ENCODE assay signal across 15 cellular contexts in the genomic region with DNA sequence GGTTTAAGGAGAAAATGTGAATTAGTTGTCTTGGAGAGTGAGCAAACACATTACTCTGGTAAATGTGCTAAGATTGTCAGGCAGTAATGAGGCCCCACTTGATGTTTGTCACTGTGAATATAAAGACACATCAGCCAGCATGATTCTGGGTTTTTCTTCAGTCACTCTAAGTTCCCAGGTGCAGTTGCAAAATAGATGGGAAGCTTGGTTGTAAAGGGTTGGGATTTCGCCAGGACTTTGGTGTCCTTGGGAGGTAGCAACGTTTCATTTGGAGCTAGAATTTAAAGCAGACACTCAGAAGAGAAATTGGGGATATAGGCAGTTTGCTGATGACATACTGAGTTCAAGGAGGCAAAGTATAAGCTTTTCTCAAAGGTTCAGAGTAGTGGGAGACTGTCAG.
DNase-seq lines count a peak whose midpoint lies in the region; ATAC-seq and TF ChIP-seq lines count a peak whose summit lies in the region.
"Had no signal": no experiment of that assay in that cellular context is flagged by ENCODE, and none has a peak within 500 bp of the region (broad histone marks: within the 10 kb centered on the region; RNA-seq: fewer than 3 reads in every experiment).

No MANE protein-coding gene starts in this region.

- H3K4me1 ChIP-seq in adipocyte (ENCODE audit: control insufficient read depth, insufficient read depth, low read length) (peaks cover 22% of the 10 kb centered on the region), gastrocnemius medialis (peaks cover 70 to 85% of the 10 kb centered on the region in 2 donors)
- H3K4me1 ChIP-seq: BLaER1 had no signal

- H3K9me3 ChIP-seq in adipocyte (ENCODE audit: control insufficient read depth, low read length): no peaks in the 10 kb centered on the region
- H3K9me3 ChIP-seq in gastrocnemius medialis: no peaks in the 10 kb centered on the region

- H3K4me3 ChIP-seq in adipocyte (ENCODE audit: low read length) (no peak overlapping the region), fibroblast of villous mesenchyme (ENCODE audit: low read depth, low read length) (no peak overlapping the region), gastrocnemius medialis (no peak overlapping the region)
- H3K4me3 ChIP-seq: BLaER1, SK-N-MC had no signal

- H3K9me3 Mint-ChIP-seq in HFFc6: no peaks in the 10 kb centered on the region

- peaks cover 29% of the 10 kb centered on the region for H3K4me1 Mint-ChIP-seq in HFFc6 (ENCODE audit: low read depth)

- peaks cover 9% of the 10 kb centered on the region; the same call in 1 of the 2 replicates for H3K36me3 Mint-ChIP-seq in HFFc6 (ENCODE audit: low read depth)

- TF ChIP-seq CTCF in HFFc6 (IDR thresholded peaks at IDR 0.05) (no peak), fibroblast of villous mesenchyme (IDR thresholded peaks at IDR 0.05; ENCODE audit: insufficient read depth, low read depth, low read length) (no peak), gastrocnemius medialis (IDR thresholded peaks at IDR 0.05 in 4 of 5, conservative IDR thresholded peaks at IDR 0.05 in 1 of 5) (no peak)

- intact Hi-C loops in gastrocnemius medialis (cut with DNase I; ENCODE audit: low total_unique reads): loop anchor here (2.0 to 5.0 kb wide), 2 partner anchors 33 to 45 kb away; no protein-coding TSS in a partner anchor

- no peak overlapping the region for H3K4me3 Mint-ChIP-seq in HFFc6

- peak; percentile 55 to 61 for ATAC-seq in gastrocnemius medialis
- no peak for ATAC-seq in GM18517 (IDR thresholded peaks at IDR 0.05; ENCODE audit: unreplicated experiment)
- no peak for ATAC-seq in GM18520 (IDR thresholded peaks at IDR 0.05; ENCODE audit: unreplicated experiment)

- DNase-seq in HFFc6 (no peak), adipocyte (ENCODE audit: low read depth) (peak; percentile 38), fibroblast of villous mesenchyme (ENCODE audit: low read depth) (peak; percentile 40), gastrocnemius medialis (peak; percentile 52 to 67), NCI-H82 (lab: John Stamatoyannopoulos, UW) (no peak)
- DNase-seq: DMS 273 treated with DMSO at 0.1 percent for 48 hours, HCEC 1CT, NCI-H1436 treated with DMSO at 0.1 percent for 48 hours, NCI-H2081 treated with DMSO at 0.1 percent for 48 hours, NCI-H226, NCI-H526 had no signal

- in situ Hi-C loops in gastrocnemius medialis (cut with MboI; ENCODE audit: low sequenced_read_pairs in 4 of 4): no loop called here

- no peak for TF ChIP-seq POLR2A in gastrocnemius medialis (IDR thresholded peaks at IDR 0.05)

- peaks cover 13% of the 10 kb centered on the region for H3K36me3 ChIP-seq in adipocyte (ENCODE audit: control insufficient read depth, insufficient read depth, low read length, severe bottlenecking)
- peaks cover 0 to 18% of the 10 kb centered on the region in 2 donors for H3K36me3 ChIP-seq in gastrocnemius medialis

- H3K27ac ChIP-seq in gastrocnemius medialis: peak overlapping the region; percentile 86 to 94 (median 92)
- H3K27ac ChIP-seq: BLaER1, SK-N-MC had no signal

- peak overlapping the region; percentile 19; the same call in 1 of the 2 replicates for H3K27ac Mint-ChIP-seq in HFFc6

- H3K27me3 ChIP-seq in adipocyte (replicated peaks; ENCODE audit: control insufficient read depth, insufficient read depth, low read length): no peaks in the 10 kb centered on the region
- no peaks in the 10 kb centered on the region for H3K27me3 ChIP-seq in gastrocnemius medialis
- H3K27me3 ChIP-seq: BLaER1 had no signal

- no peaks in the 10 kb centered on the region for H3K27me3 Mint-ChIP-seq in HFFc6 (ENCODE audit: insufficient read depth)

- no peak overlapping the region for H3K9ac ChIP-seq in adipocyte (ENCODE audit: low read length)
- H3K9ac ChIP-seq: BLaER1 had no signal

Comparison
In these comparisons a context has a peak if more than half of its experiments do, and no peak if none do; other contexts are left out.
1. DNase-seq: peak in adipocyte (single experiment), fibroblast of villous mesenchyme (single experiment) and gastrocnemius medialis (2 of 2); none in HFFc6 (single experiment) and NCI-H82 (single experiment).
2. ATAC-seq: peak in gastrocnemius medialis (2 of 2); none in GM18517 (single experiment) and GM18520 (single experiment).